Comparison of ENCODE assay signal across 10 cellular contexts in genomic region chr19:47644743-47645499, GRCh38. TPM values are rescaled to one million over a fixed set of nuclear protein-coding genes. Genes with fewer than 3 reads are reported as not detected.
DNase-seq lines count a peak whose midpoint lies in the region; ATAC-seq, FAIRE-seq and TF ChIP-seq lines count a peak whose summit lies in the region.
"Had no signal": no experiment of that assay in that cellular context is flagged by ENCODE, and none has a peak within 500 bp of the region (broad histone marks: within the 10 kb centered on the region; RNA-seq: fewer than 3 reads in every experiment).

No MANE protein-coding gene starts in this region.

- ATAC-seq in psoas muscle = no peak

- no peak for FAIRE-seq in GM12891 (lab: Jason Lieb, UNC)

- peaks cover 0 to 9% (median 1%) of the 10 kb centered on the region in 4 donors for H3K36me3 ChIP-seq in esophagus muscularis mucosa
- peaks cover 0 to 7% of the 10 kb centered on the region in 2 donors for H3K36me3 ChIP-seq in psoas muscle (ENCODE audit: insufficient read depth in 1 of 2, low read depth in 1 of 2)

- H3K4me1 ChIP-seq in esophagus muscularis mucosa (peaks cover 11 to 56% (median 48%) of the 10 kb centered on the region in 4 donors), psoas muscle (peaks cover 30% of the 10 kb centered on the region)

- H3K27me3 ChIP-seq in esophagus muscularis mucosa (no peaks in the 10 kb centered on the region), psoas muscle (ENCODE audit: insufficient read depth in 3 of 3, low read length in 2 of 3) (no peaks in the 10 kb centered on the region)

- no peak for TF ChIP-seq POLR2A in GM12891 (IDR thresholded peaks at IDR 0.05; ENCODE audit: low read depth, low read length)
- no peak for TF ChIP-seq POLR2A in esophagus muscularis mucosa (IDR thresholded peaks at IDR 0.05; ENCODE audit: low read depth)

- TF ChIP-seq CTCF in esophagus muscularis mucosa (IDR thresholded peaks at IDR 0.05) = no peak
- no peak for TF ChIP-seq CTCF in psoas muscle (IDR thresholded peaks at IDR 0.05)

- no peak overlapping the region for H3K4me3 ChIP-seq in esophagus muscularis mucosa
- H3K4me3 ChIP-seq in psoas muscle = no peak overlapping the region

- intact Hi-C loops in esophagus muscularis mucosa (cut with DNase I) = no loop called here
- intact Hi-C loops in psoas muscle (cut with DNase I) = no loop called here

- H3K27ac ChIP-seq in esophagus muscularis mucosa (replicated peaks in 1 of 4) (peak overlapping the region; percentile 40 to 70 (median 56)), psoas muscle (peak overlapping the region; percentile 15)

- TF ChIP-seq EP300 in esophagus muscularis mucosa (IDR thresholded peaks at IDR 0.05) = no peak

- DNase-seq in GM12891 (ENCODE audit: insufficient read length, low spot score) (no peak), NCI-H69 (lab: John Stamatoyannopoulos, UW) (peak; percentile 72), esophagus muscularis mucosa (ENCODE audit: extremely low spot score) (no peak), psoas muscle (peak in 1 of 2 donors; percentile 28), dermis blood vessel endothelial cell (no peak), NCI-H524 treated with DMSO at 0.1 percent for 48 hours (lab: John Stamatoyannopoulos, UW) (no peak), NCI-H1048 (lab: John Stamatoyannopoulos, UW) (no peak), NCI-H2227 treated with DMSO at 0.1 percent for 48 hours (lab: John Stamatoyannopoulos, UW) (no peak)
- DNase-seq: H7, NCI-H187 treated with DMSO at 0.1 percent for 48 hours had no signal

- H3K9me3 ChIP-seq in esophagus muscularis mucosa = no peaks in the 10 kb centered on the region
- H3K9me3 ChIP-seq in psoas muscle = no peaks in the 10 kb centered on the region

- WGBS in esophagus muscularis mucosa = 56% methylated on average over 19 of the region's 19 CpGs
- 57 to 64% (median 62%) methylated on average over 19 of the region's 19 CpGs for WGBS in psoas muscle, 3 donors

TF ChIP-seq in GM12891, 5 proteins besides CTCF, POLR2A, EP300 and RAD21:
- TF ChIP-seq SPI1 (IDR thresholded peaks at IDR 0.05; ENCODE audit: low read depth, low read length) (peak; percentile 69), POU2F2 (IDR thresholded peaks at IDR 0.05; ENCODE audit: low read depth, low read length) (no peak), POLR2AphosphoS5 (IDR thresholded peaks at IDR 0.05; ENCODE audit: low read depth, low read length) (no peak), PAX5 (IDR thresholded peaks at IDR 0.05; ENCODE audit: insufficient read depth, low read length, severe bottlenecking) (no peak), TAF1 (IDR thresholded peaks at IDR 0.05; ENCODE audit: low read depth, low read length) (no peak)
TF ChIP-seq in GM12891: peak in this region for 1.

RNA-seq across cellular contexts. Expression of gene BICRA, which starts 36.0 kb away (rescaled TPM):
- 4.2 TPM for polyA plus RNA-seq in GM12891 (2012; ENCODE audit: low read depth, missing spikeins)
- total RNA-seq in esophagus muscularis mucosa = 10 to 100 TPM; 10.9 to 15.0 (median 13.8) TPM
- 10 to 100 TPM in 3 of 4 donors, 1 to 10 TPM in 1; 9.6 to 22.4 (median 13.7) TPM for total RNA-seq in psoas muscle
- polyA plus RNA-seq in psoas muscle = 1 to 10 TPM; 3.1 to 9.9 (median 4.9) TPM
- 12.2 and 12.9 TPM in 2 replicates for total RNA-seq in dermis blood vessel endothelial cell
